30 cellular contexts compared by ENCODE assay signal in the genomic region with DNA sequence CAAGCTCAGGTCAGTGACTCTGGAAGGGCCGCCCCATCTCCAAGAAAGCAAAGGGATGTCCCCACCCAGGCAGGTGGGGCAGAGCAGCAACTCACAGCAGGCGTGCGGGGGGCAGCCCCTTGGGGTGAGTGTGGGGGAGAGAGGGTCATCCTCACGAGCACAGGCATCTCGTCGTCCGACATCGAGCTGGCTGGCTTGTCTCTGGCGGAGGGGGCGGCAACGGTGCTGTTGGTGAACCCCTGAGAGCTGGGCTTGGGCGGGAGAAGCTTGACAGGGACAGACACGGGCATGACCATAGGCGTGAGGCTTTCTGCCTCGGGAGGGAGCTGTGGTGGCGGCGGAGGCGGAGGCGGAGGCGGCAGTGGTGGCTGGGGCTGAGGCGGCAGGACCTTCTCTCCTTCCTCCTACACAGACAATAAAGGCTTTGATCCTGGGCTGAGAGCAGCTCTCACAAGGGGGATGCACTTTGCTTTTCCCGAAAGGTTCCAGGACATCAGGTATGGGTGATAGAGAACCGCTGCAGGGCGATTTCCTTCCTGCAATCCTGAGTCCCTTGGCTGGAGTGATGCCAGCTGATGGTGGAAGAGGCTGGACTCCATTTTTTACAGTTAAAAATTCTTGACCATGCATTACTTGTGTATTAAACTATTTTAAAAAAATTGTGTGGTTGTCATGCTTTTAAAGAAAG. TPM values are rescaled to one million over a fixed set of nuclear protein-coding genes. Genes with fewer than 3 reads are reported as not detected.
DNase-seq lines count a peak whose midpoint lies in the region; ATAC-seq and TF ChIP-seq lines count a peak whose summit lies in the region.
"Had no signal": no experiment of that assay in that cellular context is flagged by ENCODE, and none has a peak within 500 bp of the region (broad histone marks: within the 10 kb centered on the region; RNA-seq: fewer than 3 reads in every experiment).

No MANE protein-coding gene starts in this region.

- no peaks in the 10 kb centered on the region for H3K9me3 ChIP-seq in H9 (ENCODE audit: control insufficient read depth, low read depth, low read length)
- no peaks in the 10 kb centered on the region for H3K9me3 ChIP-seq in ovary
- H3K9me3 ChIP-seq: BLaER1 treated with 17β-estradiol and CSF1 and Interleukin-3, amounts not matched to agents 10 nM and 100 nM; colonic mucosa; SJCRH30; suprapubic skin; uterus had no signal

- H2BK120ac ChIP-seq in H9 (ENCODE audit: low read depth, low read length, poor library complexity, severe bottlenecking): no peak overlapping the region

- peak; percentile 23; the same call in 1 of the 3 replicates for TF ChIP-seq CTCF in H9 (conservative IDR thresholded peaks at IDR 0.05)
- TF ChIP-seq CTCF in ovary (IDR thresholded peaks at IDR 0.05): no peak

- no peak overlapping the region for H3K4ac ChIP-seq in H9 (ENCODE audit: low read depth, low read length)

- no peak overlapping the region for H2AFZ ChIP-seq in H9 (ENCODE audit: low read length)

- no peak overlapping the region for H2BK20ac ChIP-seq in H9 (ENCODE audit: low read depth, low read length, poor library complexity, severe bottlenecking)

- no peak overlapping the region for H2BK15ac ChIP-seq in H9 (ENCODE audit: low read depth, low read length)

- H3K18ac ChIP-seq in H9 (ENCODE audit: insufficient read length, low read depth, low read length): no peak overlapping the region

- no peak overlapping the region for H3K23ac ChIP-seq in H9 (ENCODE audit: insufficient read length, low read depth, low read length)

- peaks cover under 1% of the 10 kb centered on the region; the same call in 1 of the 2 replicates for H3K4me1 ChIP-seq in H9 (ENCODE audit: insufficient read depth, low read length)
- H3K4me1 ChIP-seq in ovary (ENCODE audit: insufficient read depth): peaks cover 9% of the 10 kb centered on the region
- H3K4me1 ChIP-seq: BLaER1 treated with 17β-estradiol and CSF1 and Interleukin-3, amounts not matched to agents 10 nM and 100 nM; colonic mucosa; foreskin keratinocyte; SJCRH30; uterus had no signal

- no peak overlapping the region for H3K4me2 ChIP-seq in H9 (ENCODE audit: insufficient read depth, insufficient read length, low read length)
- H3K4me2 ChIP-seq: BLaER1 treated with 17β-estradiol and CSF1 and Interleukin-3, amounts not matched to agents 10 nM and 100 nM had no signal

- no peaks in the 10 kb centered on the region for H3K79me1 ChIP-seq in H9 (ENCODE audit: insufficient read depth, low read depth, low read length, poor library complexity, severe bottlenecking)

- H2AK5ac ChIP-seq in H9 (ENCODE audit: insufficient read length, low read length): no peak overlapping the region

- no peak for TF ChIP-seq EP300 in ovary (IDR thresholded peaks at IDR 0.05)

- H3K27ac Mint-ChIP-seq in H9: peak overlapping the region; percentile 43 to 70 (median 49); a peak in 3 of 7 replicates
- H3K27ac Mint-ChIP-seq in effector memory CD8-positive, alpha-beta T cell: peak overlapping the region; percentile 25 to 92
- H3K27ac Mint-ChIP-seq: activated naive CD4-positive, alpha-beta T cell treated with anti-CD3 and anti-CD28 coated beads for 36 hours had no signal

- H3K27me3 ChIP-seq in H9 (ENCODE audit: insufficient read depth, low read length): no peaks in the 10 kb centered on the region
- no peaks in the 10 kb centered on the region for H3K27me3 ChIP-seq in ovary
- H3K27me3 ChIP-seq: BLaER1 treated with 17β-estradiol and CSF1 and Interleukin-3, amounts not matched to agents 10 nM and 100 nM; colonic mucosa; foreskin keratinocyte; SJCRH30; suprapubic skin; uterus had no signal

- no peaks in the 10 kb centered on the region for H3K23me2 ChIP-seq in H9 (ENCODE audit: insufficient read length, low read depth, low read length, poor library complexity, severe bottlenecking)

- H3K27ac ChIP-seq in H9 (ENCODE audit: insufficient read length, low read depth, low read length) (no peak overlapping the region), ovary (no peak overlapping the region)
- H3K27ac ChIP-seq: BLaER1 treated with 17β-estradiol and CSF1 and Interleukin-3, amounts not matched to agents 10 nM and 100 nM; colonic mucosa; foreskin keratinocyte; SJCRH30; suprapubic skin; uterus had no signal

- no peak for TF ChIP-seq POLR2A in ovary (IDR thresholded peaks at IDR 0.05)

- H3K9me3 Mint-ChIP-seq in H9: no peaks in the 10 kb centered on the region
- H3K9me3 Mint-ChIP-seq in effector memory CD8-positive, alpha-beta T cell: no peaks in the 10 kb centered on the region
- H3K9me3 Mint-ChIP-seq: activated naive CD4-positive, alpha-beta T cell treated with anti-CD3 and anti-CD28 coated beads for 36 hours; activated T-cell treated with anti-CD3 and anti-CD28 coated beads, Interleukin-2, amount 50 U/mL, for 4 hours; naive thymus-derived CD8-positive, alpha-beta T cell had no signal

- no peak overlapping the region for H3K4me3 Mint-ChIP-seq in H9
- H3K4me3 Mint-ChIP-seq in effector memory CD8-positive, alpha-beta T cell: no peak overlapping the region
- H3K4me3 Mint-ChIP-seq: activated naive CD4-positive, alpha-beta T cell treated with anti-CD3 and anti-CD28 coated beads for 36 hours; activated T-cell treated with anti-CD3 and anti-CD28 coated beads, Interleukin-2, amount 50 U/mL, for 4 hours had no signal

- DNase-seq in ELF-1 (ENCODE audit: low read depth, low spot score) (peak; percentile 78), H9 (peak; percentile 76), mesenteric fat pad (ENCODE audit: low spot score) (peak; percentile 81), ovary (no peak), NCI-H526 treated with DMSO at 0.1 percent for 48 hours (lab: John Stamatoyannopoulos, UW) (no peak)
- DNase-seq in effector memory CD8-positive, alpha-beta T cell: no peak
- no peak for DNase-seq in central memory CD4-positive, alpha-beta T cell
- DNase-seq: activated CD4-positive, CD25-positive, alpha-beta regulatory T cell treated with anti-CD3 and anti-CD28 coated beads, Interleukin-2, amount 50 U/mL, for 72 hours; activated naive CD4-positive, alpha-beta T cell treated with anti-CD3 and anti-CD28 coated beads for 36 hours; activated T-cell treated with anti-CD3 and anti-CD28 coated beads, Interleukin-2, amount 50 U/mL, for 4 hours; amniotic stem cell; colonic mucosa; DMS79 treated with DMSO at 0.1 percent for 48 hours; effector memory CD4-positive, alpha-beta T cell; foreskin keratinocyte; naive thymus-derived CD8-positive, alpha-beta T cell; NCI-H1417 treated with DMSO at 0.1 percent for 48 hours; NCI-H2081 treated with DMSO at 0.1 percent for 48 hours; NCI-H345; NCI-H748 treated with DMSO at 0.1 percent for 48 hours; SJCRH30; stimulated activated CD4-positive, alpha-beta T cell treated with anti-CD3 and anti-CD28 coated beads, Interleukin-4, amount 100 ng/mL, for 24 hours; stimulated activated naive CD4-positive, alpha-beta T cell; uterus had no signal

- peaks cover 22 to 23% (median 23%) of the 10 kb centered on the region in 3 experiments for H3K36me3 Mint-ChIP-seq in H9 (ENCODE audit: insufficient read depth in 1 of 3, low read depth in 3 of 3)
- peaks cover 41% of the 10 kb centered on the region for H3K36me3 Mint-ChIP-seq in effector memory CD8-positive, alpha-beta T cell (ENCODE audit: insufficient read depth)

- no peak overlapping the region for H2BK5ac ChIP-seq in H9 (ENCODE audit: insufficient read length, low read length)

- H4K5ac ChIP-seq in H9 (ENCODE audit: insufficient read length, low read depth, low read length): no peak overlapping the region

- no peak overlapping the region for H3K4me3 ChIP-seq in ovary
- H3K4me3 ChIP-seq: BLaER1 treated with 17β-estradiol and CSF1 and Interleukin-3, amounts not matched to agents 10 nM and 100 nM; colonic mucosa; SJCRH30; suprapubic skin; uterus had no signal

- no peak overlapping the region for H4K8ac ChIP-seq in H9 (replicated peaks; ENCODE audit: insufficient read length, low read depth, low read length)

- no peaks in the 10 kb centered on the region; the same call in 1 of the 2 replicates for H3K27me3 Mint-ChIP-seq in H9 (ENCODE audit: low read depth)
- no peaks in the 10 kb centered on the region for H3K27me3 Mint-ChIP-seq in effector memory CD8-positive, alpha-beta T cell
- H3K27me3 Mint-ChIP-seq: naive thymus-derived CD8-positive, alpha-beta T cell had no signal

- no peak overlapping the region for H3K9ac ChIP-seq in H9 (ENCODE audit: extremely low read depth, insufficient read length, low read length)
- H3K9ac ChIP-seq: BLaER1 treated with 17β-estradiol and CSF1 and Interleukin-3, amounts not matched to agents 10 nM and 100 nM had no signal

- H3T11ph ChIP-seq in H9 (ENCODE audit: low read length): no peak overlapping the region

- H3K4me1 Mint-ChIP-seq in H9: peaks cover 21 to 37% of the 10 kb centered on the region in 2 experiments
- H3K4me1 Mint-ChIP-seq in effector memory CD8-positive, alpha-beta T cell (ENCODE audit: low read depth in 2 of 2): peaks cover 19 to 28% of the 10 kb centered on the region in 2 donors

- H3K79me2 ChIP-seq in H9 (ENCODE audit: insufficient read depth, low read length): no peaks in the 10 kb centered on the region

- no peak overlapping the region; the same call in 1 of the 2 replicates for H3K14ac ChIP-seq in H9 (ENCODE audit: insufficient read depth, low read length)

- no peak overlapping the region for H4K91ac ChIP-seq in H9 (ENCODE audit: insufficient read length, low read depth, low read length)

- no CpG with 5 or more reads among the region's 24 CpGs for WGBS in H9 (ENCODE audit: extremely low coverage, insufficient read length, low lambda C conversion rate)
- WGBS in ovary, 3 donors: 83 to 86% (median 85%) methylated on average over 24 of the region's 24 CpGs

- H3K56ac ChIP-seq in H9 (ENCODE audit: insufficient read length, low read depth, low read length): no peak overlapping the region

- H2BK12ac ChIP-seq in H9 (ENCODE audit: insufficient read length, low read depth, low read length): no peak overlapping the region

- H4K20me1 ChIP-seq in H9 (ENCODE audit: control insufficient read depth, insufficient read depth, insufficient read length): no peaks in the 10 kb centered on the region
- H4K20me1 ChIP-seq: BLaER1 treated with 17β-estradiol and CSF1 and Interleukin-3, amounts not matched to agents 10 nM and 100 nM had no signal

- intact Hi-C loops in ovary (cut with DNase I): loop anchor here in 2 of 4 donors (5.0 to 10.0 kb wide), 2 partner anchors 189 to 271 kb away; partner anchors contain the start of gene TRERF1 (in 1 of the 2)

- no peaks in the 10 kb centered on the region for H3K36me3 ChIP-seq in ovary
- H3K36me3 ChIP-seq: colonic mucosa, SJCRH30, uterus had no signal

- no peak for ATAC-seq in effector memory CD8-positive, alpha-beta T cell (replicated peaks)
- no peak for ATAC-seq in HG03521 (IDR thresholded peaks at IDR 0.05; ENCODE audit: unreplicated experiment)
- ATAC-seq: activated T-cell treated with anti-CD3 and anti-CD28 coated beads, Interleukin-2, amount 50 U/mL, for 4 hours; esophagus mucosa; foreskin keratinocyte; left lobe of liver; naive thymus-derived CD8-positive, alpha-beta T cell; sciatic nerve had no signal

RNA-seq across cellular contexts. Expression of gene MRPS10, which starts 45.6 kb away (rescaled TPM):
- total RNA-seq in H9 (2021) (33.9 and 36.3 TPM in 2 replicates), mesenteric fat pad (32.1 TPM), ovary (10 to 100 TPM; 14.9 to 30.5 (median 24.6) TPM)
- 10 to 100 TPM; 19.4 to 37.3 TPM for polyA plus RNA-seq in ovary

Comparison
In these comparisons a context has a peak if more than half of its experiments do, and no peak if none do; other contexts are left out.
1. DNase-seq: peak in ELF-1 (single experiment), H9 (single experiment) and mesenteric fat pad (single experiment); none in effector memory CD8-positive, alpha-beta T cell (0 of 3), ovary (0 of 5), NCI-H526 treated with DMSO at 0.1 percent for 48 hours (single experiment) and central memory CD4-positive, alpha-beta T cell (single experiment).